ENCODE assay signal across 8 cellular contexts in genomic region chr19:43534811-43535761, GRCh38. TPM values are rescaled to one million over a fixed set of nuclear protein-coding genes. Genes with fewer than 3 reads are reported as not detected.
A peak's percentile ranks its signal among the peaks of the same experiment; 100 is the strongest.
DNase-seq lines count a peak whose midpoint lies in the region; ATAC-seq and TF ChIP-seq lines count a peak whose summit lies in the region.

No MANE protein-coding gene starts in this region.

- H3K79me2 ChIP-seq in parathyroid adenoma, result no peaks in the 10 kb centered on the region

- H3K27me3 Mint-ChIP-seq in activated naive CD8-positive, alpha-beta T cell, result no peaks in the 10 kb centered on the region

- H3K27me3 ChIP-seq in MG63 (no peaks in the 10 kb centered on the region), cardiac muscle cell (no peaks in the 10 kb centered on the region), parathyroid adenoma (ENCODE audit: control insufficient read depth, insufficient read depth, low read length) (no peaks in the 10 kb centered on the region)

- H3K4me2 ChIP-seq in parathyroid adenoma (ENCODE audit: low read length), result peak overlapping the region; percentile 91

- TF ChIP-seq CTCF in cardiac muscle cell (IDR thresholded peaks at IDR 0.05; ENCODE audit: low read depth, low read length) (peak; percentile 67), parathyroid adenoma (IDR thresholded peaks at IDR 0.05) (peak; percentile 70)

- H3K9ac ChIP-seq in parathyroid adenoma, result no peak overlapping the region

- H3K9me3 Mint-ChIP-seq in activated naive CD8-positive, alpha-beta T cell (ENCODE audit: low read depth), result peaks cover 4% of the 10 kb centered on the region

- H3K36me3 ChIP-seq in MG63 (peaks cover 26% of the 10 kb centered on the region), cardiac muscle cell (peaks cover 9% of the 10 kb centered on the region), parathyroid adenoma (ENCODE audit: control insufficient read depth, insufficient read depth, low read length) (no peaks in the 10 kb centered on the region)

- H3K4me3 ChIP-seq in MG63, result no peak overlapping the region
- H3K4me3 ChIP-seq in cardiac muscle cell, result no peak overlapping the region
- no peak overlapping the region for H3K4me3 ChIP-seq in parathyroid adenoma (ENCODE audit: low read depth, low read length)

- H3K4me1 ChIP-seq in cardiac muscle cell (ENCODE audit: low read depth), result peaks cover 4% of the 10 kb centered on the region
- H3K4me1 ChIP-seq in parathyroid adenoma, result peaks cover 16% of the 10 kb centered on the region

- no peak for ATAC-seq in GM19395 (IDR thresholded peaks at IDR 0.05; ENCODE audit: unreplicated experiment)
- no peak for ATAC-seq in HG03520 (IDR thresholded peaks at IDR 0.05; ENCODE audit: unreplicated experiment)

- H3K4me3 Mint-ChIP-seq in activated naive CD8-positive, alpha-beta T cell, result peak overlapping the region; percentile 30

- no peak overlapping the region for H3K27ac ChIP-seq in cardiac muscle cell
- H3K27ac ChIP-seq in parathyroid adenoma, result peak overlapping the region; percentile 92

- peaks cover 14% of the 10 kb centered on the region for H3K36me3 Mint-ChIP-seq in activated naive CD8-positive, alpha-beta T cell

- peak overlapping the region; percentile 90 for H2AFZ ChIP-seq in parathyroid adenoma

- DNase-seq in DMS 273 (lab: John Stamatoyannopoulos, UW; ENCODE audit: unreplicated experiment) (peak; percentile 71), MG63 (peak; percentile 40), cardiac muscle cell (ENCODE audit: low read depth in 1 of 2, low spot score in 1 of 2) (peak; percentile 79), NCI-H1436 treated with DMSO at 0.1 percent for 48 hours (lab: John Stamatoyannopoulos, UW) (no peak)

- H3K4me1 Mint-ChIP-seq in activated naive CD8-positive, alpha-beta T cell (ENCODE audit: low read depth), result peaks cover 17% of the 10 kb centered on the region

- no peaks in the 10 kb centered on the region for H3K9me3 ChIP-seq in MG63
- H3K9me3 ChIP-seq in cardiac muscle cell (ENCODE audit: low read depth), result no peaks in the 10 kb centered on the region
- H3K9me3 ChIP-seq in parathyroid adenoma (ENCODE audit: control insufficient read depth, low read length), result no peaks in the 10 kb centered on the region

- H3K27ac Mint-ChIP-seq in activated naive CD8-positive, alpha-beta T cell, result peak overlapping the region; percentile 78

RNA-seq across cellular contexts. Expression of gene ZNF575, which starts 2.1 kb away (rescaled TPM):
- not detected in 2 replicates for total RNA-seq in MG63 (2014; rRNA removed; shearing (Covaris generic); ENCODE audit: low replicate concordance)
- total RNA-seq in cardiac muscle cell, result 1.8 TPM in 1 of 2 replicates, not detected in the other
- polyA plus RNA-seq in cardiac muscle cell, result 0.72 and 3.3 TPM in 2 replicates

RNA-seq across cellular contexts. Expression of gene ETHE1, which starts 8.1 kb away (rescaled TPM):
- 76.7 and 101 TPM in 2 replicates for total RNA-seq in MG63 (2014; rRNA removed; shearing (Covaris generic); ENCODE audit: low replicate concordance)
- 35.0 and 46.5 TPM in 2 replicates for total RNA-seq in cardiac muscle cell
- polyA plus RNA-seq in cardiac muscle cell, result 31.6 and 41.7 TPM in 2 replicates

RNA-seq across cellular contexts. Expression of gene PHLDB3, which starts 30.5 kb away (rescaled TPM):
- total RNA-seq in MG63 (2014; rRNA removed; shearing (Covaris generic); ENCODE audit: low replicate concordance), result 3.5 and 10.5 TPM in 2 replicates
- total RNA-seq in cardiac muscle cell, result 19.0 and 45.9 TPM in 2 replicates
- polyA plus RNA-seq in cardiac muscle cell, result 11.2 and 20.0 TPM in 2 replicates

RNA-seq across cellular contexts. Expression of gene XRCC1, which starts 40.2 kb away (rescaled TPM):
- 49.7 and 59.3 TPM in 2 replicates for total RNA-seq in MG63 (2014; rRNA removed; shearing (Covaris generic); ENCODE audit: low replicate concordance)
- total RNA-seq in cardiac muscle cell, result 82.5 and 85.3 TPM in 2 replicates
- 52.0 and 52.7 TPM in 2 replicates for polyA plus RNA-seq in cardiac muscle cell

RNA-seq across cellular contexts. Expression of gene PINLYP, which starts 40.5 kb away (rescaled TPM):
- total RNA-seq in MG63 (2014; rRNA removed; shearing (Covaris generic); ENCODE audit: low replicate concordance), result 2.3 TPM in 1 of 2 replicates, not detected in the other
- 9.2 and 12.1 TPM in 2 replicates for total RNA-seq in cardiac muscle cell
- 8.7 and 12.8 TPM in 2 replicates for polyA plus RNA-seq in cardiac muscle cell
